In genomic region chr3:160671995-160672394, GRCh38 we compare ENCODE assay signal across 21 cellular contexts. TPM values are rescaled to one million over a fixed set of nuclear protein-coding genes. Genes with fewer than 3 reads are reported as not detected.
DNase-seq lines count a peak whose midpoint lies in the region; ATAC-seq, FAIRE-seq and TF ChIP-seq lines count a peak whose summit lies in the region.
"Had no signal": no experiment of that assay in that cellular context is flagged by ENCODE, and none has a peak within 500 bp of the region (broad histone marks: within the 10 kb centered on the region; RNA-seq: fewer than 3 reads in every experiment).

No MANE protein-coding gene starts in this region.

- no peaks in the 10 kb centered on the region for H3K9me3 Mint-ChIP-seq in activated CD8-positive, alpha-beta T cell treated with anti-CD3 and anti-CD28 coated beads for 36 hours
- H3K9me3 Mint-ChIP-seq: CD4-positive, alpha-beta T cell; IgD-negative memory B cell had no signal

- no peak overlapping the region for H3K4me2 ChIP-seq in A549

- H3K36me3 ChIP-seq in right lobe of liver (no peaks in the 10 kb centered on the region), gastrocnemius medialis (no peaks in the 10 kb centered on the region)

- H3K27me3 Mint-ChIP-seq in activated CD8-positive, alpha-beta T cell treated with anti-CD3 and anti-CD28 coated beads for 36 hours, result peaks cover 5% of the 10 kb centered on the region
- H3K27me3 Mint-ChIP-seq: CD4-positive, alpha-beta T cell; IgD-negative memory B cell had no signal

- no peaks in the 10 kb centered on the region for H3K4me1 Mint-ChIP-seq in activated CD8-positive, alpha-beta T cell treated with anti-CD3 and anti-CD28 coated beads for 36 hours (ENCODE audit: low read depth)

- H3K9me3 ChIP-seq in A549, result no peaks in the 10 kb centered on the region
- no peaks in the 10 kb centered on the region for H3K9me3 ChIP-seq in right lobe of liver
- no peaks in the 10 kb centered on the region for H3K9me3 ChIP-seq in gastrocnemius medialis
- H3K9me3 ChIP-seq: Caco-2 had no signal

- TF ChIP-seq CTCF in A549 (IDR thresholded peaks at IDR 0.05), result no peak
- no peak for TF ChIP-seq CTCF in right lobe of liver (IDR thresholded peaks at IDR 0.05)
- no peak for TF ChIP-seq CTCF in gastrocnemius medialis (IDR thresholded peaks at IDR 0.05 in 4 of 5, conservative IDR thresholded peaks at IDR 0.05 in 1 of 5)
- no peak for TF ChIP-seq CTCF in RWPE1 (conservative IDR thresholded peaks at IDR 0.05; ENCODE audit: low read depth)
- no peak for TF ChIP-seq CTCF in activated CD8-positive, alpha-beta T cell treated with anti-CD3 and anti-CD28 coated beads for 36 hours (IDR thresholded peaks at IDR 0.05)

- no peak for ATAC-seq in A549
- peak; percentile 40 for ATAC-seq in GM18867 (IDR thresholded peaks at IDR 0.05; ENCODE audit: unreplicated experiment)
- ATAC-seq in right lobe of liver, result no peak
- peak; percentile 42 to 78 for ATAC-seq in gastrocnemius medialis
- no peak for ATAC-seq in HG03520 (IDR thresholded peaks at IDR 0.05; ENCODE audit: unreplicated experiment)
- no peak for ATAC-seq in activated CD8-positive, alpha-beta T cell treated with anti-CD3 and anti-CD28 coated beads for 36 hours

- 93% methylated on average over 2 of the region's 2 CpGs for WGBS in A549 (ENCODE audit: missing lambda C conversion rate)
- 92% methylated on average over 1 of the region's 2 CpGs for WGBS in right lobe of liver (ENCODE audit: insufficient coverage, low coverage, low lambda C conversion rate, missing lambda C conversion rate)

- H3K4me3 Mint-ChIP-seq in activated CD8-positive, alpha-beta T cell treated with anti-CD3 and anti-CD28 coated beads for 36 hours, result no peak overlapping the region
- H3K4me3 Mint-ChIP-seq: CD4-positive, alpha-beta T cell had no signal

- CTCF ChIA-PET in A549 (lab: Yijun Ruan, JAX), result no interaction called here
- CTCF ChIA-PET in RWPE1 (lab: Yijun Ruan, JAX), result no interaction called here
- CTCF ChIA-PET in activated CD8-positive, alpha-beta T cell treated with anti-CD3 and anti-CD28 coated beads for 36 hours (lab: Charles Lee), result interaction anchor here (1.3 kb wide), 1 partner anchor 270 kb away, joined by 4 read pairs; no protein-coding TSS in a partner anchor

- peaks cover 60% of the 10 kb centered on the region for H3K4me1 ChIP-seq in A549
- H3K4me1 ChIP-seq in right lobe of liver, result peaks cover 0 to 38% (median 13%) of the 10 kb centered on the region in 4 donors
- peaks cover 9 to 16% of the 10 kb centered on the region in 2 donors for H3K4me1 ChIP-seq in gastrocnemius medialis

- H3K4me3 ChIP-seq in A549 (no peak overlapping the region), right lobe of liver (no peak overlapping the region), gastrocnemius medialis (no peak overlapping the region)
- H3K4me3 ChIP-seq: GM23248 had no signal

- H3K27ac Mint-ChIP-seq in activated CD8-positive, alpha-beta T cell treated with anti-CD3 and anti-CD28 coated beads for 36 hours, result no peak overlapping the region
- H3K27ac Mint-ChIP-seq: CD4-positive, alpha-beta T cell had no signal

- TF ChIP-seq POLR2A in A549 (IDR thresholded peaks at IDR 0.05; ENCODE audit: low read length) (no peak), right lobe of liver (IDR thresholded peaks at IDR 0.05) (no peak), gastrocnemius medialis (IDR thresholded peaks at IDR 0.05) (no peak)

- H3K36me3 Mint-ChIP-seq in activated CD8-positive, alpha-beta T cell treated with anti-CD3 and anti-CD28 coated beads for 36 hours (ENCODE audit: low read depth), result no peaks in the 10 kb centered on the region
- H3K36me3 Mint-ChIP-seq: IgD-negative memory B cell had no signal

- H3K27me3 ChIP-seq in right lobe of liver, result no peaks in the 10 kb centered on the region
- H3K27me3 ChIP-seq in gastrocnemius medialis, result no peaks in the 10 kb centered on the region

- TF ChIP-seq EP300 in A549 (IDR thresholded peaks at IDR 0.05), result no peak

- in situ Hi-C loops in gastrocnemius medialis (cut with MboI; ENCODE audit: low sequenced_read_pairs in 4 of 4), result no loop called here

- intact Hi-C loops in right lobe of liver (cut with DNase I) (no loop called here), gastrocnemius medialis (cut with DNase I; ENCODE audit: low total_unique reads) (no loop called here)
- intact Hi-C loops in activated CD8-positive, alpha-beta T cell treated with anti-CD3 and anti-CD28 coated beads for 36 hours (cut with micrococcal nuclease), result no loop called here

- DNase-seq in A549 (ENCODE audit: low read depth in 1 of 2, low spot score in 1 of 2), result no peak
- DNase-seq in right lobe of liver, result no peak
- DNase-seq in gastrocnemius medialis, result no peak
- DNase-seq in RWPE1 (ENCODE audit: low spot score), result no peak
- DNase-seq in stimulated activated CD4-positive, alpha-beta T cell treated with anti-CD3 and anti-CD28 coated beads, Interleukin-2, amount 100 ng/mL, for 24 hours, result no peak
- DNase-seq in activated CD8-positive, alpha-beta T cell treated with anti-CD3 and anti-CD28 coated beads for 36 hours, result no peak
- DNase-seq: 8988T; Caco-2; CD4-positive, alpha-beta T cell; DMS79 treated with DMSO at 0.1 percent for 48 hours; GF-D8; GM23248; HCEC 1CT; KBM-7 had no signal

- peak overlapping the region; percentile 45 to 57; a peak in 5 of 6 replicates for H3K27ac ChIP-seq in A549
- peak overlapping the region; percentile 55 to 85 (median 59) for H3K27ac ChIP-seq in right lobe of liver
- H3K27ac ChIP-seq in gastrocnemius medialis, result no peak overlapping the region
- H3K27ac ChIP-seq in RWPE1, result no peak overlapping the region
- H3K27ac ChIP-seq: C4-2B, GM23248 had no signal

- POLR2A ChIA-PET in A549 (lab: Yijun Ruan, JAX), result no interaction called here
- POLR2A ChIA-PET in RWPE1 (lab: Yijun Ruan, JAX; ENCODE audit: low non-redundant PET), result no interaction called here
- POLR2A ChIA-PET in activated CD8-positive, alpha-beta T cell treated with anti-CD3 and anti-CD28 coated beads for 36 hours (lab: Charles Lee), result no interaction called here

- FAIRE-seq in A549 (lab: Jason Lieb, UNC), result no peak
- FAIRE-seq: GM12891, HTR-8/SVneo had no signal

- no peak for TF ChIP-seq RAD21 in A549 (conservative IDR thresholded peaks at IDR 0.05 in 1 of 2, IDR thresholded peaks at IDR 0.05 in 1 of 2)

TF ChIP-seq in A549, 52 proteins besides CTCF, POLR2A, EP300 and RAD21:
- TF ChIP-seq EHF (CRISPR knock-in tag; IDR thresholded peaks at IDR 0.05) (no peak), ATOH8 (CRISPR knock-in tag; IDR thresholded peaks at IDR 0.05; ENCODE audit: low read depth) (no peak), HEYL (CRISPR knock-in tag; IDR thresholded peaks at IDR 0.05) (no peak), KDM5A (IDR thresholded peaks at IDR 0.05) (no peak)
TF ChIP-seq in A549: peak in this region for 0.

RNA-seq across cellular contexts. Expression of gene ARL14, which starts 5.0 kb away (rescaled TPM):
- polyA plus RNA-seq in A549 (2011; rRNA removed), result 0.44 and 0.48 TPM in 2 replicates
- polyA plus RNA-seq in A549 (2012; cell fraction: cytosol; rRNA removed), result 0.17 and 0.27 TPM in 2 replicates
- polyA plus RNA-seq in A549 (2012; cell fraction: nucleus; rRNA removed), result 0.09 and 0.10 TPM in 2 replicates
- polyA plus RNA-seq in A549 (2017; fragmentation: RNase III; extraction: RNeasy Plus Mini Kit Qiagen cat#74134 plus additional on column Dnase treatment), result 0.14 to 0.37 TPM (median 0.24 TPM) in 3 replicates
- 0.33 TPM in 1 of 2 replicates, not detected in the other for polyA minus RNA-seq in A549 (2011; rRNA and poly(A)+ RNA removed)
- under 1 TPM in 2 of 6 experiments, not detected in 4; 0.31 to 0.66 TPM for total RNA-seq in right lobe of liver
- not detected for total RNA-seq in gastrocnemius medialis
- not detected for total RNA-seq in activated CD8-positive, alpha-beta T cell treated with anti-CD3 and anti-CD28 coated beads for 36 hours
- total RNA-seq: CD4-positive, alpha-beta T cell; GM23248 had no signal
- polyA plus RNA-seq: BJ, GM23248 had no signal

Comparison
In these comparisons a context has a peak if more than half of its experiments do, and no peak if none do; other contexts are left out.
1. ATAC-seq: peak in GM18867 (single experiment) and gastrocnemius medialis (2 of 2); none in A549 (0 of 2), right lobe of liver (0 of 4), HG03520 (single experiment) and activated CD8-positive, alpha-beta T cell treated with anti-CD3 and anti-CD28 coated beads for 36 hours (single experiment).
2. H3K27ac ChIP-seq: peak in A549 (2 of 2) and right lobe of liver (3 of 3); none in gastrocnemius medialis (0 of 4) and RWPE1 (single experiment).